21 cellular contexts compared by ENCODE assay signal in the genomic region with DNA sequence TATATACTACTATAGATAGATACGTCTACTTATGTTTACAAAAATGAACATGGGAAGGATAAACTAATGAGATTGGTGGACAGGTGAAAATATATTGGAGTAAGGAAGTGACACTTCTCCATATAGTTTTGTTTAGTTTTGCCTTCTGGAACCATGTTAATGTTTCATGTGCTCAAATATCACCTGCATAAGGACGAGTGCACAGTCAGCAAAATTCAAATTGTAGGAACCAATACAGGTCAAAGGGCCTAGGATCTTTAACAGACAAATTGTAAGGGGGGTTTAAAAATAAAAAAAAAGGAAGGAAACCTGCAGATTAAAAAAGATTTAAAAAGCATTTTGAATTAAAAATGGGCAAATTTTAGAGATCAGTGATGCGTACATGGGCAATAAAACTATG.
"Had no signal": no experiment of that assay in that cellular context is flagged by ENCODE, and none has a peak within 500 bp of the region (broad histone marks: within the 10 kb centered on the region; RNA-seq: fewer than 3 reads in every experiment).

No MANE protein-coding gene starts in this region.

- H3K4me1 Mint-ChIP-seq: endodermal cell; memory B cell; naive thymus-derived CD4-positive, alpha-beta T cell; stimulated activated effector memory CD8-positive, alpha-beta T cell treated with anti-CD3 and anti-CD28 coated beads, Interleukin-12 subunit alpha, Interleukin-12 subunit beta, amount 100 ng/mL, for 72 hours had no signal

- H3K27ac Mint-ChIP-seq: endodermal cell; memory B cell; naive thymus-derived CD4-positive, alpha-beta T cell; stimulated activated effector memory CD8-positive, alpha-beta T cell treated with anti-CD3 and anti-CD28 coated beads, Interleukin-12 subunit alpha, Interleukin-12 subunit beta, amount 100 ng/mL, for 72 hours had no signal

- DNase-seq: colonic mucosa; effector CD4-positive, alpha-beta T cell; endodermal cell; erythroblast; foreskin melanocyte; head of caudate nucleus; kidney; left cardiac atrium; left ventricle myocardium inferior; lower lobe of right lung; midbrain; naive thymus-derived CD4-positive, alpha-beta T cell; ovary; stimulated activated CD4-positive, alpha-beta T cell treated with anti-CD3 and anti-CD28 coated beads, Interleukin-4, amount 100 ng/mL, for 1 hour; stimulated activated CD8-positive, alpha-beta memory T cell treated with anti-CD3 and anti-CD28 coated beads, Interleukin-4, amount 100 ng/mL, for 48 hours; stimulated activated naive CD8-positive, alpha-beta T cell treated with anti-CD3 and anti-CD28 coated beads, Interleukin-15, Interleukin-2, amounts not matched to agents 100 U/mL and 50 U/mL, for 24 hours; tibial artery; upper lobe of left lung; uterus had no signal

- H3K9me3 Mint-ChIP-seq: endodermal cell; memory B cell; stimulated activated effector memory CD8-positive, alpha-beta T cell treated with anti-CD3 and anti-CD28 coated beads, Interleukin-12 subunit alpha, Interleukin-12 subunit beta, amount 100 ng/mL, for 72 hours had no signal

- H3K4me3 Mint-ChIP-seq: endodermal cell; memory B cell; naive thymus-derived CD4-positive, alpha-beta T cell; stimulated activated effector memory CD8-positive, alpha-beta T cell treated with anti-CD3 and anti-CD28 coated beads, Interleukin-12 subunit alpha, Interleukin-12 subunit beta, amount 100 ng/mL, for 72 hours had no signal

- H3K36me3 Mint-ChIP-seq: memory B cell; naive thymus-derived CD4-positive, alpha-beta T cell; stimulated activated effector memory CD8-positive, alpha-beta T cell treated with anti-CD3 and anti-CD28 coated beads, Interleukin-12 subunit alpha, Interleukin-12 subunit beta, amount 100 ng/mL, for 72 hours had no signal
